Comparison of ENCODE assay signal across 8 cellular contexts in the genomic region with DNA sequence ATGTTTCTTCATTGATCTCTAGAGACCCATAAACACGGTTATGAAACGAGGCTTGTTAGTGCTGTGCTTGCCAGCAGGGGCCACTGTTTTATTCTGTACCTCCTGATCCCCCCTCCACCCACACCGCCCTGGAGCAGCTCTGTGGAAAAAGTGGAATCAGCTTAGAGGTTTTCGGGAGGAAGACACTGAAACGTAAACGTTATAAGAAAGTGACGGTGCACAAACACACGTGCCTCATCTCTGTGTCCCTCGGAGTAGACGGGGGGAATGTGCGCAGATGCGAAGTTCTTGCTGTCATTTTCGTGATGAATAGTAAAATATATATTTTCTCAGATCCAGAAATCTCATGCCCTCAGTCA. TPM values are rescaled to one million over a fixed set of nuclear protein-coding genes. Genes with fewer than 3 reads are reported as not detected.
A peak's percentile ranks its signal among the peaks of the same experiment; 100 is the strongest.
DNase-seq lines count a peak whose midpoint lies in the region; ATAC-seq and TF ChIP-seq lines count a peak whose summit lies in the region.
"Not testable (repeated sequence)": the region's sequence is repeated elsewhere in the genome, so short reads cannot be mapped to it uniquely, and the experiment has no call there.

No MANE protein-coding gene starts in this region.

- TF ChIP-seq CTCF in Loucy (conservative IDR thresholded peaks at IDR 0.05; ENCODE audit: low read length) = peak; percentile 30; the same call in 1 of the 2 replicates
- TF ChIP-seq CTCF in psoas muscle (IDR thresholded peaks at IDR 0.05) = not testable (repeated sequence)

- H3K79me2 ChIP-seq in Loucy (ENCODE audit: insufficient read depth, low read length) = not testable (repeated sequence)

- intact Hi-C loops in Right ventricle myocardium superior (cut with DNase I); psoas muscle (cut with DNase I); aorta (cut with DNase I): not testable (repeated sequence)

- H3K9me3 ChIP-seq in Loucy (ENCODE audit: insufficient read depth, low read depth, low read length); SJCRH30 (replicated peaks); psoas muscle; aorta (ENCODE audit: control insufficient read depth, low read length): not testable (repeated sequence)

- not testable (repeated sequence) for H3K4me1 ChIP-seq in Loucy (ENCODE audit: insufficient read depth, low read length, poor library complexity, severe bottlenecking); SJCRH30; psoas muscle; aorta (ENCODE audit: control insufficient read depth in 1 of 2, insufficient read depth in 2 of 2, low read length in 2 of 2)

- not testable (repeated sequence) for H3K27ac ChIP-seq in SJCRH30; psoas muscle; aorta (ENCODE audit: low read depth in 1 of 2, low read length in 2 of 2)

- not testable (repeated sequence) for H3K9me2 ChIP-seq in Loucy (replicated peaks; ENCODE audit: low read depth, low read length)

- H2AFZ ChIP-seq in Loucy (ENCODE audit: low read length) = not testable (repeated sequence)

- H3K4me3 ChIP-seq in Loucy (ENCODE audit: low read length, poor library complexity, severe bottlenecking); aorta (ENCODE audit: low read length in 2 of 2): not testable (repeated sequence)
- H3K4me3 ChIP-seq in SJCRH30 = peak overlapping the region; percentile 31
- peak overlapping the region; percentile 35 for H3K4me3 ChIP-seq in psoas muscle

- ATAC-seq in Right ventricle myocardium superior (ENCODE audit: poor library complexity) = peak; percentile 45
- peak in 1 of 4 donors; percentile 72 for ATAC-seq in psoas muscle
- peak; percentile 89 for ATAC-seq in aorta (ENCODE audit: low FRiP score)

- not testable (repeated sequence) for H3K9ac ChIP-seq in Loucy (ENCODE audit: low read depth, low read length, poor library complexity, severe bottlenecking)

- not testable (repeated sequence) for H3F3A ChIP-seq in Loucy (ENCODE audit: low read depth)

- H3K4me2 ChIP-seq in Loucy (ENCODE audit: low read depth, low read length, poor library complexity, severe bottlenecking) = not testable (repeated sequence)

- H3K27me3 ChIP-seq in Loucy (ENCODE audit: insufficient read depth, low read length, poor library complexity, severe bottlenecking); SJCRH30; psoas muscle (ENCODE audit: insufficient read depth in 3 of 3, low read length in 2 of 3); aorta (ENCODE audit: control insufficient read depth in 1 of 2, insufficient read depth in 2 of 2, low read length in 1 of 2): not testable (repeated sequence)

- H3K36me3 ChIP-seq in Loucy (ENCODE audit: insufficient read depth, low read length); SJCRH30; psoas muscle (ENCODE audit: insufficient read depth in 1 of 2, low read depth in 1 of 2); aorta (ENCODE audit: control insufficient read depth in 1 of 2, insufficient read depth in 2 of 2, low read length in 1 of 2): not testable (repeated sequence)

- not testable (repeated sequence) for H4K20me1 ChIP-seq in Loucy (ENCODE audit: insufficient read depth, low read length, poor library complexity, severe bottlenecking)

- peak; percentile 36 for DNase-seq in DMS 273 (lab: John Stamatoyannopoulos, UW; ENCODE audit: unreplicated experiment)
- peak; percentile 29 to 42 for DNase-seq in SJCRH30
- DNase-seq in cerebellum (ENCODE audit: low spot score) = peak; percentile 52
- DNase-seq in Right ventricle myocardium superior, psoas muscle, aorta: not testable (repeated sequence)
- peak; percentile 30 for DNase-seq in medulla oblongata (ENCODE audit: extremely low spot score)

- WGBS in psoas muscle, 3 donors = 9 to 14% (median 9%) methylated on average over 11 to 13 of the region's 13 CpGs
- WGBS in aorta, 2 donors = 6 to 10% methylated on average over 11 to 13 of the region's 13 CpGs

RNA-seq across cellular contexts. Expression of gene ZNF331, which starts 33.6 kb away (rescaled TPM):
- total RNA-seq in SJCRH30 (2014; rRNA removed; shearing (Covaris generic)) = 13.4 and 20.5 TPM in 2 replicates
- total RNA-seq in cerebellum (23.4 TPM), Right ventricle myocardium superior (8.5 TPM), psoas muscle (10 to 100 TPM in 1 of 4 donors, 1 to 10 TPM in 3; 4.8 to 10.3 (median 8.8) TPM), aorta (10 to 100 TPM; 21.4 to 59.6 TPM)
- polyA plus RNA-seq in psoas muscle (10 to 100 TPM in 1 of 3 donors, 1 to 10 TPM in 2; 3.8 to 29.0 (median 8.7) TPM), aorta (10 to 100 TPM in 1 of 2 donors, 1 to 10 TPM in 1; 7.3 to 13.3 TPM)

RNA-seq across cellular contexts. Expression of gene ZNF813, which starts 36.8 kb away (rescaled TPM):
- total RNA-seq in SJCRH30 (2014; rRNA removed; shearing (Covaris generic)) = 7.3 and 9.2 TPM in 2 replicates
- total RNA-seq in cerebellum (6.3 TPM), Right ventricle myocardium superior (0.75 TPM), psoas muscle (1 to 10 TPM in 2 of 4 donors, under 1 TPM in 2; 0.42 to 1.7 (median 0.95) TPM), aorta (1 to 10 TPM; 3.0 to 4.0 TPM)
- polyA plus RNA-seq in psoas muscle (1 to 10 TPM in 1 of 3 donors, under 1 TPM in 2; 0.31 to 1.1 (median 0.99) TPM), aorta (1 to 10 TPM in 1 of 2 donors, under 1 TPM in 1; 0.69 to 2.3 TPM)
